Comparison of ENCODE assay signal across 14 cellular contexts in the genomic region with DNA sequence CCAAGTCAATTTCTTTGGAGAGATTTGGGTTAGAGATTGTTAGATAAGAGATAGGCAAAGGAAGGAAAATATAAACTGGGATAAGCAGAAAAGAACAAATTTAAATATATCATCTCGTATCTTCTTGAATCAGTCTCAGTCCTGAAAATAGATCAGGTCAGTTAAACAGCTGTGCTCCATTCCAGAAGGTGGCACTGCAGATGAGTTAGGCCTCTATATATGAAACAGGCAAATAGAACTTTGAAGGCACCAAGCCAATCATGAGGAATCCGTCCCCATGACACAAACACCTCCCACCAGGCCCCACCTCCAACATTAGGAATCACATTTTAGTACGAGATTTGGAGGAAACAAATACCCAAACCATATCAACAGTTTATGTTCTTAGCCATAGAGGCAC.
DNase-seq lines count a peak whose midpoint lies in the region; ATAC-seq, FAIRE-seq and TF ChIP-seq lines count a peak whose summit lies in the region.
"Had no signal": no experiment of that assay in that cellular context is flagged by ENCODE, and none has a peak within 500 bp of the region (broad histone marks: within the 10 kb centered on the region; RNA-seq: fewer than 3 reads in every experiment).

No MANE protein-coding gene starts in this region.

- H3K4me3 ChIP-seq in WERI-Rb-1 (ENCODE audit: low read depth, low read length) (no peak overlapping the region), HepG2 (replicated peaks in 1 of 3; ENCODE audit: insufficient read depth in 1 of 3, low read depth in 2 of 3, low read length in 3 of 3) (no peak overlapping the region)

- TF ChIP-seq RAD21 in HepG2 (CRISPR knock-in tag; IDR thresholded peaks at IDR 0.05), result no peak

- no peak for FAIRE-seq in HepG2 (lab: Jason Lieb, UNC)
- FAIRE-seq: GM12892 had no signal

- DNase-seq in DMS53 treated with DMSO at 0.1 percent for 48 hours (lab: John Stamatoyannopoulos, UW; ENCODE audit: unreplicated experiment), result peak; percentile 8
- peak; percentile 27 for DNase-seq in WERI-Rb-1
- DNase-seq in HepG2 (ENCODE audit: low spot score), result peak; percentile 7
- no peak for DNase-seq in head of caudate nucleus
- no peak for DNase-seq in NOMO-1 treated with dmso at 0.1 percent for 144 hours (lab: John Stamatoyannopoulos, UW; ENCODE audit: unreplicated experiment)
- DNase-seq in activated CD8-positive, alpha-beta memory T cell treated with anti-CD3 and anti-CD28 coated beads for 24 hours, result no peak
- DNase-seq: activated CD4-positive, alpha-beta T cell treated with anti-CD3 and anti-CD28 coated beads for 1 hour; left colon; NCI-H187 treated with DMSO at 0.1 percent for 48 hours; RPMI8226 had no signal

- CTCF ChIA-PET in HepG2 (lab: Yijun Ruan, JAX; ENCODE audit: low intra/inter-chr PET ratio, low total read pairs), result no interaction called here

- no peaks in the 10 kb centered on the region for H3K4me1 ChIP-seq in HepG2 (ENCODE audit: insufficient read depth, low read length)
- H3K4me1 ChIP-seq: Caco-2 had no signal

- H3K9ac ChIP-seq in HepG2 (ENCODE audit: insufficient read depth, low read depth, low read length), result no peak overlapping the region

- no TSS peak for BruUV-seq in HepG2 (replicated peaks; lab: Mats Ljungman, UMichigan)

- no peak for TF ChIP-seq POLR2A in HepG2 (IDR thresholded peaks at IDR 0.05; ENCODE audit: insufficient read depth in 1 of 2, low read depth in 2 of 2, low read length in 2 of 2)

- no peak overlapping the region for H3K4me2 ChIP-seq in HepG2 (ENCODE audit: low read depth, low read length)

- H4K20me1 ChIP-seq in HepG2 (ENCODE audit: insufficient read depth, low read length), result no peaks in the 10 kb centered on the region

- H3K36me3 ChIP-seq in WERI-Rb-1 (no peaks in the 10 kb centered on the region), HepG2 (replicated peaks in 1 of 2; ENCODE audit: control insufficient read depth in 1 of 2, insufficient read depth in 2 of 2, low read length in 2 of 2) (no peaks in the 10 kb centered on the region)

- TF ChIP-seq CTCF in LNCAP (IDR thresholded peaks at IDR 0.05) (peak; percentile 49; the same call in 1 of the 2 replicates), WERI-Rb-1 (IDR thresholded peaks at IDR 0.05; ENCODE audit: low read depth, low read length) (peak; percentile 37; the same call in 1 of the 2 replicates), HepG2 (CRISPR knock-in tag; IDR thresholded peaks at IDR 0.05) (no peak)

- no peak overlapping the region for H2AFZ ChIP-seq in HepG2 (ENCODE audit: low read length)

- intact Hi-C loops in HepG2 (cut with micrococcal nuclease; ENCODE audit: unreplicated experiment) (no loop called here), head of caudate nucleus (cut with DNase I) (no loop called here)

- H3K79me2 ChIP-seq in HepG2 (ENCODE audit: insufficient read depth, low read length), result no peaks in the 10 kb centered on the region

- in situ Hi-C loops in HepG2 (cut with HindIII; ENCODE audit: extremely low pct_ligation_motif_present, low pct_unique_long_range_greater_than_20kb), result no loop called here

- POLR2A ChIA-PET in HepG2 (lab: Yijun Ruan, JAX), result no interaction called here

- ATAC-seq in HepG2 (no peak), GM18873 (IDR thresholded peaks at IDR 0.05; ENCODE audit: low FRiP score, unreplicated experiment) (no peak)
- ATAC-seq: left colon had no signal

- no peak overlapping the region for H3K27ac ChIP-seq in WERI-Rb-1
- no peak overlapping the region for H3K27ac ChIP-seq in HepG2 (ENCODE audit: extremely low read length, insufficient read depth, low read length)

- no peaks in the 10 kb centered on the region for H3K27me3 ChIP-seq in WERI-Rb-1 (ENCODE audit: insufficient read depth, low read depth, severe bottlenecking)
- H3K27me3 ChIP-seq in HepG2 (ENCODE audit: control insufficient read depth in 1 of 2, insufficient read depth in 2 of 2, low read length in 2 of 2), result no peaks in the 10 kb centered on the region

- TF ChIP-seq EP300 in HepG2 (IDR thresholded peaks at IDR 0.05; ENCODE audit: low read depth in 2 of 2, low read length in 2 of 2) (no peak), HepG2 (CRISPR knock-in tag; IDR thresholded peaks at IDR 0.05; ENCODE audit: borderline replicate concordance) (no peak)

- 0% methylated on average over 3 of the region's 3 CpGs for WGBS in HepG2 (ENCODE audit: low lambda C conversion rate)

- H3K9me3 ChIP-seq in WERI-Rb-1 (ENCODE audit: severe bottlenecking), result no peaks in the 10 kb centered on the region
- H3K9me3 ChIP-seq in HepG2 (ENCODE audit: low read length), result peaks cover 6% of the 10 kb centered on the region
- H3K9me3 ChIP-seq: Caco-2 had no signal

TF ChIP-seq in HepG2, 621 proteins besides CTCF, POLR2A, EP300 and RAD21:
- TF ChIP-seq ETV6 (CRISPR knock-in tag; conservative IDR thresholded peaks at IDR 0.05) (no peak), SMC3 (IDR thresholded peaks at IDR 0.05; ENCODE audit: low read length) (peak; percentile 3; the same call in 1 of the 2 replicates)

Comparison
In these comparisons a context has a peak if more than half of its experiments do, and no peak if none do; other contexts are left out.
1. DNase-seq: peak in DMS53 treated with DMSO at 0.1 percent for 48 hours (single experiment), WERI-Rb-1 (single experiment) and HepG2 (single experiment); none in head of caudate nucleus (0 of 42), NOMO-1 treated with dmso at 0.1 percent for 144 hours (single experiment) and activated CD8-positive, alpha-beta memory T cell treated with anti-CD3 and anti-CD28 coated beads for 24 hours (single experiment).